14 cellular contexts compared by ENCODE assay signal in the genomic region with DNA sequence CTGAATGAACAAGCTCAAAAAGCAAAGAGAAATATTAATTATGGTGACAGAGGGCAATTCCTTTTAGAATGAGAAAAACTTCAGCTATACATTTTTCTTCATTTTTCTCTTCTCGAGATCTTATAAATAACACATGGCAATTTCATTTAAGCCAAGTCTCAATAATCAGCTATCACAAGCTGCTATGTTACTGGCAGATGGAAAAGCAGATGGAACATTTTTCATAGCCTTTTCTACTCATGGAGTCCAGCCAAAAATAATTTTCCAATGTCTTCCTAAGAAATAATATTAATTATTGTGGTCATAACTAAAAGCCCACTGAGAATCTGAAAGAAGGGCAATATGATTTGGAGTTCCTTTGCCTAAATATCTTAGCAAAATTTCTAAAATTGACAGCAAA. TPM values are rescaled to one million over a fixed set of nuclear protein-coding genes. Genes with fewer than 3 reads are reported as not detected.
DNase-seq lines count a peak whose midpoint lies in the region; TF ChIP-seq lines count a peak whose summit lies in the region.
"Had no signal": no experiment of that assay in that cellular context is flagged by ENCODE, and none has a peak within 500 bp of the region (broad histone marks: within the 10 kb centered on the region; RNA-seq: fewer than 3 reads in every experiment).

No MANE protein-coding gene starts in this region.

- H3K4me3 ChIP-seq in osteoblast (ENCODE audit: insufficient read depth, low read length) (no peak overlapping the region), MM.1S (ENCODE audit: low read length) (no peak overlapping the region)
- H3K4me3 ChIP-seq: BLaER1 treated with 17β-estradiol and CSF1 and Interleukin-3, amounts not matched to agents 10 nM and 100 nM had no signal

- no peaks in the 10 kb centered on the region for H4K20me1 ChIP-seq in osteoblast (ENCODE audit: insufficient read depth, low read length)
- no peaks in the 10 kb centered on the region for H4K20me1 ChIP-seq in MM.1S (ENCODE audit: insufficient read depth, low read length)
- H4K20me1 ChIP-seq: BLaER1 treated with 17β-estradiol and CSF1 and Interleukin-3, amounts not matched to agents 10 nM and 100 nM had no signal

- H3K9me2 ChIP-seq in MM.1S (replicated peaks; ENCODE audit: insufficient read depth, low read length), result no peaks in the 10 kb centered on the region

- H3K36me3 ChIP-seq in osteoblast (ENCODE audit: insufficient read depth, low read length) (peaks cover 74% of the 10 kb centered on the region), MM.1S (replicated peaks; ENCODE audit: insufficient read depth, low read length) (peaks cover 16% of the 10 kb centered on the region; the same call in 1 of the 2 replicates)

- no peaks in the 10 kb centered on the region for H3K27me3 ChIP-seq in osteoblast (ENCODE audit: insufficient read depth, low read length)
- no peaks in the 10 kb centered on the region for H3K27me3 ChIP-seq in MM.1S (replicated peaks; ENCODE audit: insufficient read depth, low read length)
- H3K27me3 ChIP-seq: BLaER1 treated with 17β-estradiol and CSF1 and Interleukin-3, amounts not matched to agents 10 nM and 100 nM had no signal

- H3K36me3 Mint-ChIP-seq in glutamatergic neuron (ENCODE audit: unreplicated experiment), result peaks cover 5% of the 10 kb centered on the region

- H3K27ac Mint-ChIP-seq in glutamatergic neuron (ENCODE audit: unreplicated experiment), result peak overlapping the region; percentile 9
- H3K27ac Mint-ChIP-seq: CD4-positive, CD25-positive, alpha-beta regulatory T cell; H9 had no signal

- H3K9me3 ChIP-seq in osteoblast (ENCODE audit: low read depth, low read length), result no peaks in the 10 kb centered on the region
- H3K9me3 ChIP-seq in MM.1S (replicated peaks; ENCODE audit: insufficient read depth, low read length), result no peaks in the 10 kb centered on the region
- H3K9me3 ChIP-seq: BLaER1 treated with 17β-estradiol and CSF1 and Interleukin-3, amounts not matched to agents 10 nM and 100 nM had no signal

- H3F3A ChIP-seq in MM.1S (ENCODE audit: insufficient read depth, low read length), result no peaks in the 10 kb centered on the region

- TF ChIP-seq CTCF in glutamatergic neuron (IDR thresholded peaks at IDR 0.05; ENCODE audit: partially characterized antibody, unreplicated experiment) (no peak), osteoblast (IDR thresholded peaks at IDR 0.05; ENCODE audit: extremely low read depth, low read depth, low read length) (no peak), MM.1S (IDR thresholded peaks at IDR 0.05; ENCODE audit: low read length) (no peak)

- H3K4me2 ChIP-seq in osteoblast (ENCODE audit: insufficient read depth, low read length) (no peak overlapping the region), MM.1S (ENCODE audit: low read depth, low read length) (no peak overlapping the region)
- H3K4me2 ChIP-seq: BLaER1 treated with 17β-estradiol and CSF1 and Interleukin-3, amounts not matched to agents 10 nM and 100 nM had no signal

- no peak overlapping the region for H3K9ac ChIP-seq in MM.1S (ENCODE audit: low read length)
- H3K9ac ChIP-seq: BLaER1 treated with 17β-estradiol and CSF1 and Interleukin-3, amounts not matched to agents 10 nM and 100 nM had no signal

- DNase-seq in DMS 273 (lab: John Stamatoyannopoulos, UW; ENCODE audit: unreplicated experiment), result peak; percentile 89
- DNase-seq in NCI-H1694 (lab: John Stamatoyannopoulos, UW), result peak; percentile 70
- peak; percentile 83 for DNase-seq in NCI-H446 treated with DMSO at 0.1 percent for 48 hours (lab: John Stamatoyannopoulos, UW)
- DNase-seq in glutamatergic neuron, result no peak
- no peak for DNase-seq in osteoblast (ENCODE audit: insufficient read length, low spot score, missing footprints)
- no peak for DNase-seq in SKM-1 (lab: John Stamatoyannopoulos, UW; ENCODE audit: unreplicated experiment)
- DNase-seq in MM.1S, result no peak
- DNase-seq in activated CD4-positive, alpha-beta T cell treated with anti-CD3 and anti-CD28 coated beads, Interleukin-2, amount 50 U/mL, for 4 hours, result no peak
- DNase-seq: ACHN; CD4-positive, CD25-positive, alpha-beta regulatory T cell; DMS79; GOT3; H9 had no signal

- H2AFZ ChIP-seq in osteoblast (ENCODE audit: low read length) (no peak overlapping the region), MM.1S (ENCODE audit: low read length) (no peak overlapping the region)

- H3K4me1 ChIP-seq in osteoblast (ENCODE audit: insufficient read depth, low read length) (no peaks in the 10 kb centered on the region), MM.1S (ENCODE audit: low read length) (no peaks in the 10 kb centered on the region)
- H3K4me1 ChIP-seq: BLaER1 treated with 17β-estradiol and CSF1 and Interleukin-3, amounts not matched to agents 10 nM and 100 nM had no signal

- peaks cover 14% of the 10 kb centered on the region for H3K4me1 Mint-ChIP-seq in glutamatergic neuron (ENCODE audit: low read depth, unreplicated experiment)
- H3K4me1 Mint-ChIP-seq: H9 had no signal

- no peaks in the 10 kb centered on the region for H3K9me3 Mint-ChIP-seq in glutamatergic neuron (ENCODE audit: unreplicated experiment)
- H3K9me3 Mint-ChIP-seq: H9 had no signal

- H3K79me2 ChIP-seq in osteoblast (ENCODE audit: insufficient read depth, low read length) (no peaks in the 10 kb centered on the region), MM.1S (ENCODE audit: low read length) (no peaks in the 10 kb centered on the region)

- peaks cover 1% of the 10 kb centered on the region for H3K27me3 Mint-ChIP-seq in glutamatergic neuron (ENCODE audit: unreplicated experiment)
- H3K27me3 Mint-ChIP-seq: CD4-positive, CD25-positive, alpha-beta regulatory T cell had no signal

- H3K27ac ChIP-seq in osteoblast (ENCODE audit: low read depth, low read length), result no peak overlapping the region
- H3K27ac ChIP-seq in MM.1S (ENCODE audit: low read length), result no peak overlapping the region
- H3K27ac ChIP-seq: BLaER1 treated with 17β-estradiol and CSF1 and Interleukin-3, amounts not matched to agents 10 nM and 100 nM had no signal

- no peak overlapping the region for H3K4me3 Mint-ChIP-seq in glutamatergic neuron (ENCODE audit: unreplicated experiment)
- H3K4me3 Mint-ChIP-seq: CD4-positive, CD25-positive, alpha-beta regulatory T cell; H9 had no signal

RNA-seq across cellular contexts. Expression of a gene that starts 35.6 kb away (rescaled TPM):
- total RNA-seq in glutamatergic neuron (ENCODE audit: unreplicated experiment), result 163 TPM
- total RNA-seq in osteoblast, result 177 and 195 TPM in 2 replicates

RNA-seq across cellular contexts. Expression of a gene that starts 35.8 kb away (rescaled TPM):
- total RNA-seq in glutamatergic neuron (ENCODE audit: unreplicated experiment) (5.5 TPM), osteoblast (10.5 and 13.0 TPM in 2 replicates)

Comparison
In these comparisons a context has a peak if more than half of its experiments do, and no peak if none do; other contexts are left out.
1. DNase-seq: peak in DMS 273 (single experiment), NCI-H1694 (single experiment) and NCI-H446 treated with DMSO at 0.1 percent for 48 hours (single experiment); none in glutamatergic neuron (single experiment), osteoblast (single experiment), SKM-1 (single experiment), MM.1S (single experiment) and activated CD4-positive, alpha-beta T cell treated with anti-CD3 and anti-CD28 coated beads, Interleukin-2, amount 50 U/mL, for 4 hours (0 of 2).